ENCODE assay signal across 10 cellular contexts in genomic region chr11:112977620-112978212, GRCh38. TPM values are rescaled to one million over a fixed set of nuclear protein-coding genes. Genes with fewer than 3 reads are reported as not detected.
A peak's percentile ranks its signal among the peaks of the same experiment; 100 is the strongest.
DNase-seq lines count a peak whose midpoint lies in the region; ATAC-seq, FAIRE-seq and TF ChIP-seq lines count a peak whose summit lies in the region.
"Had no signal": no experiment of that assay in that cellular context is flagged by ENCODE, and none has a peak within 500 bp of the region (broad histone marks: within the 10 kb centered on the region; RNA-seq: fewer than 3 reads in every experiment).

No MANE protein-coding gene starts in this region.

- TF ChIP-seq POLR2A in K562 (conservative IDR thresholded peaks at IDR 0.05) (no peak), HepG2 (IDR thresholded peaks at IDR 0.05; ENCODE audit: insufficient read depth in 1 of 2, low read depth in 2 of 2, low read length in 2 of 2) (no peak)

- H3K27me3 ChIP-seq in MG63 = no peaks in the 10 kb centered on the region
- H3K27me3 ChIP-seq in K562 (ENCODE audit: control insufficient read depth in 2 of 2, insufficient read depth in 2 of 2, low read length in 2 of 2) = no peaks in the 10 kb centered on the region
- no peaks in the 10 kb centered on the region; a peak in 1 of 5 replicates for H3K27me3 ChIP-seq in HepG2 (ENCODE audit: control insufficient read depth in 1 of 2, insufficient read depth in 2 of 2, low read length in 2 of 2)
- H3K27me3 ChIP-seq in colonic mucosa = no peaks in the 10 kb centered on the region
- H3K27me3 ChIP-seq in Caco-2 (replicated peaks; ENCODE audit: control insufficient read depth, insufficient read depth, low read length) = no peaks in the 10 kb centered on the region

- no peak for TF ChIP-seq EP300 in K562 (IDR thresholded peaks at IDR 0.05; ENCODE audit: low read length)
- no peak for TF ChIP-seq EP300 in HepG2 (IDR thresholded peaks at IDR 0.05; ENCODE audit: low read depth in 2 of 2, low read length in 2 of 2)
- TF ChIP-seq EP300 in HepG2 (CRISPR knock-in tag; IDR thresholded peaks at IDR 0.05; ENCODE audit: borderline replicate concordance) = no peak

- H3K9ac ChIP-seq in K562 (ENCODE audit: insufficient read depth in 1 of 2, low read depth in 2 of 2, low read length in 2 of 2) (no peak overlapping the region), HepG2 (ENCODE audit: insufficient read depth, low read depth, low read length) (no peak overlapping the region), colonic mucosa (ENCODE audit: low read depth in 2 of 2, low read length in 2 of 2) (no peak overlapping the region)

- no peaks in the 10 kb centered on the region for H3K9me1 ChIP-seq in K562 (ENCODE audit: control insufficient read depth, insufficient read depth, low read length)

- in situ Hi-C loops in K562 (cut with MboI) = no loop called here
- in situ Hi-C loops in HepG2 (cut with HindIII; ENCODE audit: extremely low pct_ligation_motif_present, low pct_unique_long_range_greater_than_20kb) = no loop called here

- H2AFZ ChIP-seq in K562 (ENCODE audit: low read depth, low read length) = no peak overlapping the region
- H2AFZ ChIP-seq in HepG2 (ENCODE audit: low read length) = no peak overlapping the region

- CTCF ChIA-PET in K562 (lab: Yijun Ruan, JAX; ENCODE audit: low intra/inter-chr PET ratio) (no interaction called here), HepG2 (lab: Yijun Ruan, JAX; ENCODE audit: low intra/inter-chr PET ratio, low total read pairs) (no interaction called here), Caco-2 (lab: Charles Lee) (no interaction called here)

- FAIRE-seq in K562 (lab: Jason Lieb, UNC) (no peak), HepG2 (lab: Jason Lieb, UNC) (no peak)
- FAIRE-seq: endometrium had no signal

- no peaks in the 10 kb centered on the region for H3K4me1 Mint-ChIP-seq in Caco-2 (ENCODE audit: low read depth, unreplicated experiment)

- intact Hi-C loops in K562 (cut with micrococcal nuclease) = no loop called here
- intact Hi-C loops in HepG2 (cut with micrococcal nuclease; ENCODE audit: unreplicated experiment) = no loop called here
- intact Hi-C loops in colonic mucosa (cut with DNase I) = no loop called here
- intact Hi-C loops in posterior vena cava (cut with DNase I) = loop anchor here in 1 of 2 donors (1.0 kb wide), 1 partner anchor 8 kb away; no protein-coding TSS in a partner anchor
- intact Hi-C loops in Caco-2 (cut with micrococcal nuclease; ENCODE audit: unreplicated experiment) = no loop called here

- TF ChIP-seq CTCF in AG10803 (conservative IDR thresholded peaks at IDR 0.05; ENCODE audit: low read length) (no peak), K562 (IDR thresholded peaks at IDR 0.05 in 2 of 3, conservative IDR thresholded peaks at IDR 0.05 in 1 of 3; ENCODE audit: insufficient read depth in 2 of 3, low read depth in 1 of 3, low read length in 3 of 3) (no peak), HepG2 (CRISPR knock-in tag; IDR thresholded peaks at IDR 0.05) (no peak), colonic mucosa (IDR thresholded peaks at IDR 0.05) (no peak), Caco-2 (IDR thresholded peaks at IDR 0.05; ENCODE audit: insufficient read depth in 1 of 2, low read depth in 1 of 2, low read length in 1 of 2, severe bottlenecking in 1 of 2, unreplicated experiment in 1 of 2) (no peak)

- WGBS in K562 (ENCODE audit: insufficient coverage, low coverage, missing lambda C conversion rate) = 2% methylated on average over 3 of the region's 3 CpGs
- 9% methylated on average over 3 of the region's 3 CpGs for WGBS in HepG2 (ENCODE audit: low lambda C conversion rate)

- H3K36me3 Mint-ChIP-seq in Caco-2 (ENCODE audit: insufficient read depth, unreplicated experiment) = no peaks in the 10 kb centered on the region

- H3K4me3 Mint-ChIP-seq in Caco-2 (ENCODE audit: unreplicated experiment) = no peak overlapping the region

- no peak overlapping the region for H3K27ac Mint-ChIP-seq in Caco-2 (ENCODE audit: unreplicated experiment)

- H3K36me3 ChIP-seq in MG63 = no peaks in the 10 kb centered on the region
- H3K36me3 ChIP-seq in K562 (ENCODE audit: control insufficient read depth, insufficient read depth, low read length) = no peaks in the 10 kb centered on the region
- H3K36me3 ChIP-seq in HepG2 (replicated peaks in 1 of 2; ENCODE audit: control insufficient read depth in 1 of 2, insufficient read depth in 2 of 2, low read length in 2 of 2) = no peaks in the 10 kb centered on the region
- no peaks in the 10 kb centered on the region for H3K36me3 ChIP-seq in colonic mucosa
- H3K36me3 ChIP-seq in Caco-2 (ENCODE audit: control insufficient read depth, insufficient read depth, low read length) = no peaks in the 10 kb centered on the region

- DNase-seq in AG10803 (ENCODE audit: low read depth) (peak; percentile 83), MG63 (peak; percentile 28), K562 (ENCODE audit: extremely low read depth in 1 of 4, low spot score in 3 of 4) (peak in 1 of 4 experiments; percentile 3), HepG2 (ENCODE audit: low spot score) (no peak), colonic mucosa (no peak), posterior vena cava (ENCODE audit: low spot score) (no peak), Caco-2 (no peak)

- BruUV-seq in K562 (replicated peaks; lab: Mats Ljungman, UMichigan) = no TSS peak
- no TSS peak for BruUV-seq in HepG2 (replicated peaks; lab: Mats Ljungman, UMichigan)
- no TSS peak for BruUV-seq in Caco-2 (replicated peaks; lab: Mats Ljungman, UMichigan)

- ATAC-seq in K562 (peak; percentile 67), HepG2 (no peak), GM18870 (IDR thresholded peaks at IDR 0.05; ENCODE audit: unreplicated experiment) (no peak)
- ATAC-seq: Panc1 had no signal

- no peak for TF ChIP-seq RAD21 in K562 (CRISPR knock-in tag; conservative IDR thresholded peaks at IDR 0.05 in 1 of 2, IDR thresholded peaks at IDR 0.05 in 1 of 2)
- TF ChIP-seq RAD21 in HepG2 (CRISPR knock-in tag; IDR thresholded peaks at IDR 0.05) = no peak

- H3K79me2 ChIP-seq in K562 (ENCODE audit: control insufficient read depth, insufficient read depth, low read length) (no peaks in the 10 kb centered on the region), HepG2 (ENCODE audit: insufficient read depth, low read length) (no peaks in the 10 kb centered on the region)

- H3K27me3 Mint-ChIP-seq in Caco-2 (ENCODE audit: insufficient read depth, unreplicated experiment) = peaks cover 17% of the 10 kb centered on the region

- no peak overlapping the region for H3K4me2 ChIP-seq in K562 (ENCODE audit: insufficient read depth, low read length)
- H3K4me2 ChIP-seq in HepG2 (ENCODE audit: low read depth, low read length) = no peak overlapping the region

- POLR2A ChIA-PET in K562 (lab: Yijun Ruan, JAX) = no interaction called here
- POLR2A ChIA-PET in HepG2 (lab: Yijun Ruan, JAX) = no interaction called here
- POLR2A ChIA-PET in Caco-2 (lab: Charles Lee) = no interaction called here

- no peaks in the 10 kb centered on the region for H4K20me1 ChIP-seq in K562 (replicated peaks; ENCODE audit: control insufficient read depth, insufficient read depth, low read length)
- H4K20me1 ChIP-seq in HepG2 (ENCODE audit: insufficient read depth, low read length) = no peaks in the 10 kb centered on the region

- H3K9me3 ChIP-seq in MG63 (no peaks in the 10 kb centered on the region), K562 (replicated peaks; ENCODE audit: control insufficient read depth, insufficient read depth, low read depth, low read length) (no peaks in the 10 kb centered on the region), HepG2 (ENCODE audit: low read length) (no peaks in the 10 kb centered on the region), colonic mucosa (no peaks in the 10 kb centered on the region), Caco-2 (no peaks in the 10 kb centered on the region)

- H3K4me1 ChIP-seq in K562 (replicated peaks in 1 of 2; ENCODE audit: control insufficient read depth in 2 of 2, insufficient read depth in 2 of 2, low read length in 2 of 2) (no peaks in the 10 kb centered on the region), HepG2 (ENCODE audit: insufficient read depth, low read length) (no peaks in the 10 kb centered on the region), colonic mucosa (no peaks in the 10 kb centered on the region), Caco-2 (no peaks in the 10 kb centered on the region)

- H3K9me3 Mint-ChIP-seq in Caco-2 (ENCODE audit: unreplicated experiment) = no peaks in the 10 kb centered on the region

- no peak overlapping the region for H3K4me3 ChIP-seq in AG10803 (ENCODE audit: low read length)
- H3K4me3 ChIP-seq in MG63 = no peak overlapping the region
- H3K4me3 ChIP-seq in K562 = no peak overlapping the region
- H3K4me3 ChIP-seq in HepG2 (replicated peaks in 1 of 3; ENCODE audit: insufficient read depth in 1 of 3, low read depth in 2 of 3, low read length in 3 of 3) = no peak overlapping the region
- no peak overlapping the region for H3K4me3 ChIP-seq in colonic mucosa
- no peak overlapping the region for H3K4me3 ChIP-seq in Caco-2 (ENCODE audit: low read depth, low read length)

- H3K27ac ChIP-seq in K562 (ENCODE audit: extremely low read depth, low read depth, low read length) (no peak overlapping the region), HepG2 (ENCODE audit: extremely low read length, insufficient read depth, low read length) (no peak overlapping the region), colonic mucosa (no peak overlapping the region)

RNA-seq across cellular contexts. Expression of gene NCAM1, which starts 16.5 kb away (rescaled TPM):
- total RNA-seq in MG63 (2014; rRNA removed; shearing (Covaris generic); ENCODE audit: low replicate concordance) = 6.2 and 11.2 TPM in 2 replicates
- not detected in 2 replicates for total RNA-seq in K562 (2011; cell fraction: chromatin; rRNA removed; ENCODE audit: low replicate concordance)
- not detected in 2 replicates for total RNA-seq in K562 (2011; cell fraction: nucleolus; rRNA removed)
- not detected in 2 replicates for total RNA-seq in K562 (2011; cell fraction: nucleoplasm; rRNA removed)
- total RNA-seq in K562 (2014; rRNA removed) = not detected in 2 replicates
- not detected in 2 replicates for total RNA-seq in K562 (2014; rRNA removed; fragmentation: Illumina TruSeq; extraction: Trizol)
- not detected in 2 replicates for total RNA-seq in K562 (2015; rRNA removed; fragmentation: Illumina TruSeq; extraction: Trizol)
- total RNA-seq in K562 (2021) = 0.09 TPM in 2 replicates
- not detected in 2 replicates for polyA plus RNA-seq in K562 (2011; rRNA removed)
- 0.01 and 0.03 TPM in 2 replicates for polyA plus RNA-seq in K562 (2011; cell fraction: cytosol; rRNA removed)
- not detected in 2 replicates for polyA plus RNA-seq in K562 (2011; cell fraction: nucleus; rRNA removed)
- 0.05 TPM in 1 of 2 replicates, not detected in the other for polyA plus RNA-seq in K562 (2012)
- polyA plus RNA-seq in K562 (2014; fragmentation: Illumina TruSeq; extraction: Trizol) = not detected in 2 replicates
- under 1 TPM in 1 of 2 experiments, not detected in 1; 0.23 TPM for polyA plus RNA-seq in K562 (2014; fragmentation: Nextera tagmentation; extraction: Ambion mirVana)
- polyA plus RNA-seq in K562 (2014; rRNA removed) = not detected in 2 replicates
- polyA minus RNA-seq in K562 (2011; rRNA and poly(A)+ RNA removed) = not detected in 2 replicates
- polyA minus RNA-seq in K562 (2011; cell fraction: cytosol; rRNA and poly(A)+ RNA removed) = not detected in 2 replicates
- polyA minus RNA-seq in K562 (2011; cell fraction: nucleus; rRNA and poly(A)+ RNA removed) = not detected in 2 replicates
- not detected in 2 replicates for total RNA-seq in HepG2 (2016; rRNA removed; fragmentation: Illumina TruSeq; extraction: Trizol)
- total RNA-seq in HepG2 (2016; cell fraction: cytosol; rRNA removed; fragmentation: Illumina TruSeq; extraction: Trizol; ENCODE audit: low read depth) = not detected in 2 replicates
- not detected in 2 replicates for total RNA-seq in HepG2 (2016; cell fraction: insoluble cytoplasmic fraction; rRNA removed; fragmentation: Illumina TruSeq; extraction: Trizol)
- total RNA-seq in HepG2 (2016; cell fraction: membrane; rRNA removed; fragmentation: Illumina TruSeq; extraction: Trizol) = not detected in 2 replicates
- not detected in 2 replicates for total RNA-seq in HepG2 (2016; cell fraction: nucleus; rRNA removed; fragmentation: Illumina TruSeq; extraction: Trizol)
- polyA plus RNA-seq in HepG2 (2011; rRNA removed) = 0.05 TPM in 2 replicates
- polyA plus RNA-seq in HepG2 (2011; cell fraction: cytosol; rRNA removed) = 0.05 and 0.15 TPM in 2 replicates
- 0.13 TPM in 1 of 2 replicates, not detected in the other for polyA plus RNA-seq in HepG2 (2011; cell fraction: nucleus; rRNA removed)
- 0.04 and 0.11 TPM in 2 replicates for polyA plus RNA-seq in HepG2 (2012)
- not detected in 2 replicates for polyA plus RNA-seq in HepG2 (2016; cell fraction: cytosol; fragmentation: Illumina TruSeq; extraction: Trizol; ENCODE audit: low read depth)
- polyA plus RNA-seq in HepG2 (2016; cell fraction: insoluble cytoplasmic fraction; fragmentation: Illumina TruSeq; extraction: Trizol; ENCODE audit: low read depth) = not detected in 2 replicates
- not detected in 2 replicates for polyA plus RNA-seq in HepG2 (2016; cell fraction: membrane; fragmentation: Illumina TruSeq; extraction: Trizol; ENCODE audit: low read depth)
- not detected in 2 replicates for polyA plus RNA-seq in HepG2 (2016; cell fraction: nucleus; fragmentation: Illumina TruSeq; extraction: Trizol; ENCODE audit: insufficient read depth, low read depth)
- 1.6 TPM in 1 of 2 replicates, not detected in the other for polyA minus RNA-seq in HepG2 (2011; rRNA and poly(A)+ RNA removed; ENCODE audit: low replicate concordance)
- polyA minus RNA-seq in HepG2 (2011; cell fraction: cytosol; rRNA and poly(A)+ RNA removed) = not detected in 2 replicates
- polyA minus RNA-seq in HepG2 (2011; cell fraction: nucleus; rRNA and poly(A)+ RNA removed) = 0.13 TPM in 1 of 2 replicates, not detected in the other
- total RNA-seq in colonic mucosa = 10 to 100 TPM in 1 of 2 donors, 1 to 10 TPM in 1; 2.3 to 10.7 TPM
- 100 to 1,000 TPM in 1 of 2 donors, 10 to 100 TPM in 1; 76.8 to 134 TPM for total RNA-seq in posterior vena cava
- 0.95 and 1.1 TPM in 2 replicates for total RNA-seq in Caco-2 (2022)

Comparison
In these comparisons a context has a peak if more than half of its experiments do, and no peak if none do; other contexts are left out.
1. DNase-seq: peak in AG10803 (single experiment) and MG63 (single experiment); none in HepG2 (single experiment), colonic mucosa (single experiment), posterior vena cava (single experiment) and Caco-2 (0 of 2).